8 cellular contexts compared by ENCODE assay signal in genomic region chr11:62771144-62772021, GRCh38. TPM values are rescaled to one million over a fixed set of nuclear protein-coding genes. Genes with fewer than 3 reads are reported as not detected.
DNase-seq lines count a peak whose midpoint lies in the region; TF ChIP-seq lines count a peak whose summit lies in the region.

A gene with protein sequence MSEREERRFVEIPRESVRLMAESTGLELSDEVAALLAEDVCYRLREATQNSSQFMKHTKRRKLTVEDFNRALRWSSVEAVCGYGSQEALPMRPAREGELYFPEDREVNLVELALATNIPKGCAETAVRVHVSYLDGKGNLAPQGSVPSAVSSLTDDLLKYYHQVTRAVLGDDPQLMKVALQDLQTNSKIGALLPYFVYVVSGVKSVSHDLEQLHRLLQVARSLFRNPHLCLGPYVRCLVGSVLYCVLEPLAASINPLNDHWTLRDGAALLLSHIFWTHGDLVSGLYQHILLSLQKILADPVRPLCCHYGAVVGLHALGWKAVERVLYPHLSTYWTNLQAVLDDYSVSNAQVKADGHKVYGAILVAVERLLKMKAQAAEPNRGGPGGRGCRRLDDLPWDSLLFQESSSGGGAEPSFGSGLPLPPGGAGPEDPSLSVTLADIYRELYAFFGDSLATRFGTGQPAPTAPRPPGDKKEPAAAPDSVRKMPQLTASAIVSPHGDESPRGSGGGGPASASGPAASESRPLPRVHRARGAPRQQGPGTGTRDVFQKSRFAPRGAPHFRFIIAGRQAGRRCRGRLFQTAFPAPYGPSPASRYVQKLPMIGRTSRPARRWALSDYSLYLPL (plus strand): TSS chr11:62771396. CDS start chr11:62775784, 4,388 bp downstream.

- H3K9me3 ChIP-seq in neural progenitor cell (ENCODE audit: low read depth): no peaks in the 10 kb centered on the region

- H3K4me3 ChIP-seq in H7 (ENCODE audit: insufficient read depth, low read depth, low read length): peak within 1 kb of the TSS; percentile 82
- peak within 1 kb of the TSS; percentile 53 to 85 for H3K4me3 ChIP-seq in foreskin fibroblast (ENCODE audit: low read depth in 1 of 2, low read length in 2 of 2)
- peak within 1 kb of the TSS; percentile 86 for H3K4me3 ChIP-seq in neural progenitor cell

- peaks cover 32% of the 10 kb centered on the region for H3K79me2 ChIP-seq in neural progenitor cell (ENCODE audit: low read depth)

- H2AFZ ChIP-seq in neural progenitor cell (replicated peaks): peak within 1 kb of the TSS; percentile 16

- peak within 1 kb of the TSS; percentile 77 for H3K4me2 ChIP-seq in neural progenitor cell

- DNase-seq in ELR (ENCODE audit: low read depth): peak; percentile 97
- peak; percentile 98 for DNase-seq in H7
- peak; percentile 99 for DNase-seq in M059J (ENCODE audit: low read depth)
- peak; percentile 71 for DNase-seq in SIG-M5 (lab: John Stamatoyannopoulos, UW)
- DNase-seq in activated gamma-delta T cell treated with Interleukin-2 at 50 U/mL for 16 hours: peak; percentile 87
- peak; percentile 96 to 98 for DNase-seq in foreskin fibroblast
- DNase-seq in neural progenitor cell (ENCODE audit: low spot score): peak; percentile 98
- DNase-seq in stromal cell of bone marrow (ENCODE audit: low read depth): peak; percentile 96

- no peak for TF ChIP-seq CTCF in foreskin fibroblast (IDR thresholded peaks at IDR 0.05; ENCODE audit: low read depth, low read length)
- TF ChIP-seq CTCF in neural progenitor cell (IDR thresholded peaks at IDR 0.05): no peak

- H3K36me3 ChIP-seq in H7 (replicated peaks; ENCODE audit: control insufficient read depth, insufficient read depth, low read length) (peaks cover 20% of the 10 kb centered on the region), neural progenitor cell (no peaks in the 10 kb centered on the region)

- H3F3A ChIP-seq in neural progenitor cell (ENCODE audit: low read depth): peaks cover 41% of the 10 kb centered on the region

- peak within 1 kb of the TSS; percentile 89 for H3K27ac ChIP-seq in neural progenitor cell

- peak within 1 kb of the TSS; percentile 92 for H3K4me3 Mint-ChIP-seq in neural progenitor cell

- peak within 1 kb of the TSS; percentile 54 for H3K9ac ChIP-seq in neural progenitor cell

- peaks cover 9% of the 10 kb centered on the region for H3K36me3 Mint-ChIP-seq in neural progenitor cell

- H3K4me1 ChIP-seq in neural progenitor cell: peaks cover 11% of the 10 kb centered on the region

- H3K9me3 Mint-ChIP-seq in neural progenitor cell: no peaks in the 10 kb centered on the region

- H4K20me1 ChIP-seq in neural progenitor cell (ENCODE audit: low read depth): no peaks in the 10 kb centered on the region

- H3K27me3 ChIP-seq in H7 (ENCODE audit: control insufficient read depth, insufficient read depth, low read length) (no peaks in the 10 kb centered on the region), neural progenitor cell (no peaks in the 10 kb centered on the region)

- peaks cover 26% of the 10 kb centered on the region for H3K4me1 Mint-ChIP-seq in neural progenitor cell

- H3K27me3 Mint-ChIP-seq in neural progenitor cell (ENCODE audit: insufficient read depth, low read depth): peaks cover 10% of the 10 kb centered on the region

- H3K27ac Mint-ChIP-seq in neural progenitor cell: peak within 1 kb of the TSS; percentile 98

RNA-seq across cellular contexts. Expression of the gene that starts here (rescaled TPM):
- total RNA-seq in H7 (2014; rRNA removed; shearing (Covaris generic)): 32.1 and 42.9 TPM in 2 replicates
- total RNA-seq in M059J (2014; rRNA removed; shearing (Covaris generic)): 14.5 and 17.3 TPM in 2 replicates
- 28.9 and 39.9 TPM in 2 replicates for total RNA-seq in neural progenitor cell (ENCODE audit: low replicate concordance)

Comparison
In these comparisons a context has a peak if more than half of its experiments do, and no peak if none do; other contexts are left out.
1. Peak in every context shown above with its lines: DNase-seq, H3K4me3 ChIP-seq and H3K27ac ChIP-seq.